23 cellular contexts compared by ENCODE assay signal in the genomic region with DNA sequence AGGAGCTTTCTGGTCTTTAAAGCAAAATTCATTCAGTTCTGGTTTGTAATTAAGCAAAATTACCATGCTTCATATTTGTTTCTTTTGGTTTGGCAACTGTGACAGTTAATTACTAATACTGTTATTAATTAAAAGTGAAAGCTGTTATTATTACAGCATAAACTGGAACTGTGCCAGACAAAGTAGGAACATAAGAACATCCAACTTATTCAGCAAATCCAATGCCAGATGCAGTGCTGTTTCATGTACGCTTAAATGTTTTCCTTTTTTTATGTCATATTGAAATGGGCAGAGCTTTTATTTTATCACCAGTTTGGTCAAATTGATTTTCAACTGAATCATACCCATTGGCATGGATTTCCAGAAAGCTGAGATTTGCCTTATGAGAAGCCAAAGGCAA.
"Had no signal": no experiment of that assay in that cellular context is flagged by ENCODE, and none has a peak within 500 bp of the region (broad histone marks: within the 10 kb centered on the region; RNA-seq: fewer than 3 reads in every experiment).

No MANE protein-coding gene starts in this region.

- H3K4me3 ChIP-seq: heart right ventricle, mucosa of descending colon, smooth muscle cell, stomach, vagina had no signal

- H3K4me2 ChIP-seq: smooth muscle cell had no signal

- H3K27me3 ChIP-seq: heart right ventricle, stomach, vagina had no signal

- H3K9me3 ChIP-seq: vagina had no signal

- H3K27ac ChIP-seq: vagina had no signal

- ATAC-seq: activated CD8-positive, alpha-beta memory T cell treated with anti-CD3 and anti-CD28 coated beads, Interleukin-2, amount 10 ng/mL, durations not matched to agents 7 days and 5 days; activated CD8-positive, alpha-beta T cell treated with anti-CD3 and anti-CD28 coated beads for 36 hours; mucosa of descending colon; sciatic nerve; stimulated activated memory B cell treated with anti-CD40 and anti-IgM and Interleukin-4, amounts not matched to agents 10 μg/mL and 1 μg/mL and 100 μg/mL, for 72 hours had no signal

- FAIRE-seq: bronchial epithelial cell, kidney had no signal

- H3K4me1 ChIP-seq: vagina had no signal

- DNase-seq: activated CD4-positive, alpha-beta T cell treated with anti-CD3 and anti-CD28 coated beads, Interleukin-2, amount 10 ng/mL, durations not matched to agents 24 days and 14 days; activated CD8-positive, alpha-beta memory T cell treated with anti-CD3 and anti-CD28 coated beads, Interleukin-2, amount 10 ng/mL, durations not matched to agents 7 days and 5 days; activated CD8-positive, alpha-beta T cell treated with anti-CD3 and anti-CD28 coated beads for 36 hours; activated effector memory CD4-positive, alpha-beta T cell treated with anti-CD3 and anti-CD28 coated beads, Interleukin-2, amount 50 U/mL, for 16 hours; activated naive CD4-positive, alpha-beta T cell treated with anti-CD3 and anti-CD28 coated beads, Interleukin-2, amount 10 ng/mL, durations not matched to agents 7 days and 5 days; activated T-cell treated with anti-CD3 and anti-CD28 coated beads for 4 hours; amygdala; cortex of kidney; foreskin fibroblast; heart right ventricle; kidney; mesendoderm; mucosa of descending colon; naive B cell; occipital lobe; stimulated activated CD4-positive, alpha-beta T cell treated with anti-CD3 and anti-CD28 coated beads, Interleukin-15, amount 100 ng/mL, for 24 hours; stomach; trophoblast cell had no signal

- H3K36me3 ChIP-seq: heart right ventricle, stomach, vagina had no signal
